ENCODE assay signal across 1 cellular context in genomic region chr17:43402078-43402477, GRCh38.
TF ChIP-seq lines count a peak whose summit lies in the region.

No MANE protein-coding gene starts in this region.

TF ChIP-seq in HepG2, 621 proteins besides CTCF, POLR2A, EP300 and RAD21 (continued from another document):
- TF ChIP-seq PHF5A (CRISPR knock-in tag; IDR thresholded peaks at IDR 0.05; ENCODE audit: low read depth, unreplicated experiment) (peak; percentile 5), HBP1 (CRISPR knock-in tag; IDR thresholded peaks at IDR 0.05; ENCODE audit: low read depth) (0 out of 2 replicates have a peak, but pooled peaks have one; percentile 12), ZNF687 (CRISPR knock-in tag; IDR thresholded peaks at IDR 0.05) (peak; percentile 64), ZFP91 (CRISPR knock-in tag; IDR thresholded peaks at IDR 0.05; ENCODE audit: borderline replicate concordance) (0 out of 2 replicates have a peak, but pooled peaks have one; percentile 6), ZNF230 (CRISPR knock-in tag; IDR thresholded peaks at IDR 0.05) (0 out of 2 replicates have a peak, but pooled peaks have one; percentile 37), BCL3 (CRISPR knock-in tag; IDR thresholded peaks at IDR 0.05) (0 out of 2 replicates have a peak, but pooled peaks have one; percentile 10), ARHGAP35 (CRISPR knock-in tag; IDR thresholded peaks at IDR 0.05; ENCODE audit: borderline replicate concordance) (0 out of 2 replicates have a peak, but pooled peaks have one; percentile 13), JUN (CRISPR knock-in tag; IDR thresholded peaks at IDR 0.05) (0 out of 2 replicates have a peak, but pooled peaks have one; percentile 29), PLSCR1 (CRISPR knock-in tag; IDR thresholded peaks at IDR 0.05; ENCODE audit: borderline replicate concordance) (no peak), ZNF609 (CRISPR knock-in tag; IDR thresholded peaks at IDR 0.05; ENCODE audit: borderline replicate concordance) (0 out of 2 replicates have a peak, but pooled peaks have one; percentile 9), CSRNP1 (CRISPR knock-in tag; IDR thresholded peaks at IDR 0.05) (peak; percentile 24; the same call in 1 of the 2 replicates), ZNF83 (CRISPR knock-in tag; IDR thresholded peaks at IDR 0.05; ENCODE audit: borderline replicate concordance) (0 out of 2 replicates have a peak, but pooled peaks have one; percentile 61), TFDP2 (CRISPR knock-in tag; IDR thresholded peaks at IDR 0.05) (0 out of 2 replicates have a peak, but pooled peaks have one; percentile 4), TBX3 (IDR thresholded peaks at IDR 0.05; ENCODE audit: borderline replicate concordance) (no peak), PAF1 (CRISPR knock-in tag; IDR thresholded peaks at IDR 0.05) (0 out of 2 replicates have a peak, but pooled peaks have one; percentile 10), NFE2L1 (CRISPR knock-in tag; IDR thresholded peaks at IDR 0.05; ENCODE audit: borderline replicate concordance) (no peak), ZNF790 (CRISPR knock-in tag; IDR thresholded peaks at IDR 0.05; ENCODE audit: borderline replicate concordance) (0 out of 2 replicates have a peak, but pooled peaks have one; percentile 44), ZC3H13 (CRISPR knock-in tag; IDR thresholded peaks at IDR 0.05) (peak; percentile 90)
